Comparison of ENCODE assay signal across 14 cellular contexts in the genomic region with DNA sequence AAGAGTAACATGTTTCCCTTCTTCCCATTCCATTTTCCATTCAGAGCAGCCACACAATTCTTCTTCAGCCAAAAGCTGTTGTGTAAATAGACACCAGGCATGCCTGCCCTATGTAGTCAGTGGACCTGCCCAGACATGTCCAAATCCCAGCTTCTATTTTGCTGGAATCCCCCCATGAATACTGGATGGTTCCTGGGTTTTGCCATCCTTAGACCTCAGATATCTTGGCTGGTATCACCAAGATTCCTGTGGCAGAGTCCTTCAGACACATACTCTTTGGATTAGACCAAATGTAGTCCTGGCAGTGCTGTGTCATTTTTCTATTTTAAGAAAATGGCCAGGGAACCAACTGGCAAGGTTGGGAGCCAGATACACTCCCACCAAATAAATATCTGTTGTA. TPM values are rescaled to one million over a fixed set of nuclear protein-coding genes. Genes with fewer than 3 reads are reported as not detected.
DNase-seq lines count a peak whose midpoint lies in the region; ATAC-seq, FAIRE-seq and TF ChIP-seq lines count a peak whose summit lies in the region.
"Had no signal": no experiment of that assay in that cellular context is flagged by ENCODE, and none has a peak within 500 bp of the region (broad histone marks: within the 10 kb centered on the region; RNA-seq: fewer than 3 reads in every experiment).

No MANE protein-coding gene starts in this region.

- H2BK15ac ChIP-seq in mesendoderm (replicated peaks; ENCODE audit: low read depth) = no peak overlapping the region

- no peak overlapping the region for H3K4ac ChIP-seq in mesendoderm (ENCODE audit: low read depth, low read length)

- peak overlapping the region; percentile 56 for H4K8ac ChIP-seq in mesendoderm (ENCODE audit: low read depth, low read length)

- peak; percentile 88 for FAIRE-seq in HTR-8/SVneo (lab: Jason Lieb, UNC)
- FAIRE-seq: frontal cortex, small intestine had no signal

- ATAC-seq in HG03025 (IDR thresholded peaks at IDR 0.05; ENCODE audit: low FRiP score, unreplicated experiment) = no peak
- no peak for ATAC-seq in HG03460 (IDR thresholded peaks at IDR 0.05; ENCODE audit: unreplicated experiment)

- no peaks in the 10 kb centered on the region for H4K20me1 ChIP-seq in mammary epithelial cell (ENCODE audit: insufficient read depth, low read length)

- no peaks in the 10 kb centered on the region for H3K27me3 ChIP-seq in mammary epithelial cell (ENCODE audit: insufficient read depth, low read length)
- no peaks in the 10 kb centered on the region for H3K27me3 ChIP-seq in mesendoderm (ENCODE audit: insufficient read depth, low read length, poor library complexity)
- no peaks in the 10 kb centered on the region for H3K27me3 ChIP-seq in esophagus squamous epithelium

- no peak overlapping the region for H3K23ac ChIP-seq in mesendoderm (ENCODE audit: low read length)

- TF ChIP-seq CTCF in AG10803 (conservative IDR thresholded peaks at IDR 0.05; ENCODE audit: low read length) = no peak
- TF ChIP-seq CTCF in mammary epithelial cell (conservative IDR thresholded peaks at IDR 0.05 in 1 of 2, IDR thresholded peaks at IDR 0.05 in 1 of 2; ENCODE audit: extremely low read depth in 1 of 2, insufficient read depth in 1 of 2, low read depth in 1 of 2, low read length in 2 of 2) = no peak
- no peak for TF ChIP-seq CTCF in esophagus squamous epithelium (IDR thresholded peaks at IDR 0.05)

- no peak overlapping the region for H3K56ac ChIP-seq in mesendoderm (ENCODE audit: low read length)

- intact Hi-C loops in mammary epithelial cell (cut with micrococcal nuclease) (no loop called here), esophagus squamous epithelium (cut with DNase I) (no loop called here)

- no peak for TF ChIP-seq POLR2A in esophagus squamous epithelium (IDR thresholded peaks at IDR 0.05)

- BruUV-seq in mammary epithelial cell (replicated peaks; lab: Mats Ljungman, UMichigan) = no TSS peak

- H3K9me3 ChIP-seq in mammary epithelial cell (replicated peaks; ENCODE audit: insufficient read depth, low read length) (peaks cover 2% of the 10 kb centered on the region), esophagus squamous epithelium (no peaks in the 10 kb centered on the region)

- H3K9ac ChIP-seq in mammary epithelial cell (ENCODE audit: insufficient read depth, low read length) (no peak overlapping the region), mesendoderm (ENCODE audit: low read length) (no peak overlapping the region)
- H3K9ac ChIP-seq: KMS-11 had no signal

- H4K5ac ChIP-seq in mesendoderm (ENCODE audit: low read length) = no peak overlapping the region

- H3K36me3 ChIP-seq in mammary epithelial cell (ENCODE audit: insufficient read depth, low read length) (peaks cover 13% of the 10 kb centered on the region), mesendoderm (ENCODE audit: control insufficient read depth, insufficient read depth, low read length) (peaks cover under 1% of the 10 kb centered on the region), esophagus squamous epithelium (no peaks in the 10 kb centered on the region)

- peak overlapping the region; percentile 63 for H2AFZ ChIP-seq in mammary epithelial cell (ENCODE audit: low read depth, low read length)

- no peak overlapping the region for H2AK5ac ChIP-seq in mesendoderm (ENCODE audit: low read length)

- H2BK5ac ChIP-seq in mesendoderm (ENCODE audit: low read length) = no peak overlapping the region

- H3K27ac ChIP-seq in mammary epithelial cell (ENCODE audit: insufficient read depth, low read depth, low read length) = peak overlapping the region; percentile 79
- no peak overlapping the region for H3K27ac ChIP-seq in mesendoderm (ENCODE audit: low read depth, low read length)
- H3K27ac ChIP-seq in esophagus squamous epithelium = no peak overlapping the region
- H3K27ac ChIP-seq: KMS-11 had no signal

- CTCF ChIA-PET in mammary epithelial cell (lab: Charles Lee; ENCODE audit: low non-redundant PET) = no interaction called here

- no peak overlapping the region for H3K4me3 ChIP-seq in AG10803 (ENCODE audit: low read length)
- H3K4me3 ChIP-seq in mammary epithelial cell (replicated peaks in 1 of 3; ENCODE audit: insufficient read depth in 1 of 3, low read depth in 2 of 3, low read length in 3 of 3) = peak overlapping the region in 1 of 3 experiments; percentile 44
- no peak overlapping the region for H3K4me3 ChIP-seq in mesendoderm (ENCODE audit: low read length)
- H3K4me3 ChIP-seq in esophagus squamous epithelium = no peak overlapping the region
- H3K4me3 ChIP-seq: lung had no signal

- in situ Hi-C loops in mammary epithelial cell (cut with MboI; ENCODE audit: low sequenced_read_pairs in 2 of 2) = no loop called here

- dilution Hi-C loops in mammary epithelial cell (cut with HindIII; ENCODE audit: low sequenced_read_pairs) = no loop called here

- H3K4me2 ChIP-seq in mammary epithelial cell (ENCODE audit: insufficient read depth, low read depth, low read length) = peak overlapping the region; percentile 74
- no peak overlapping the region for H3K4me2 ChIP-seq in mesendoderm (ENCODE audit: low read length)
- H3K4me2 ChIP-seq: KMS-11 had no signal

- DNase-seq in AG10803 (ENCODE audit: low read depth) (peak; percentile 100), HTR-8/SVneo (ENCODE audit: insufficient read length, low spot score) (peak; percentile 79), mammary epithelial cell (peak; percentile 93), mesendoderm (no peak), esophagus squamous epithelium (lab: John Stamatoyannopoulos, UW) (no peak), cerebellar cortex (ENCODE audit: low spot score) (no peak)
- DNase-seq: aorta; NK-92 treated with Interleukin-12 subunit alpha and Interleukin-12 subunit beta, amount 100 ng/mL, for 24 hours; small intestine had no signal

- H2BK120ac ChIP-seq in mesendoderm (ENCODE audit: low read depth, low read length) = no peak overlapping the region

- H3K18ac ChIP-seq in mesendoderm (ENCODE audit: low read length) = peak overlapping the region; percentile 25

- H3K79me2 ChIP-seq in mammary epithelial cell (ENCODE audit: insufficient read depth, low read length) (no peaks in the 10 kb centered on the region), mesendoderm (ENCODE audit: control insufficient read depth, insufficient read depth, low read length) (no peaks in the 10 kb centered on the region)

- H3K4me1 ChIP-seq in mammary epithelial cell (ENCODE audit: insufficient read depth, low read length) (peaks cover 27% of the 10 kb centered on the region), mesendoderm (ENCODE audit: control insufficient read depth, low read depth, low read length) (no peaks in the 10 kb centered on the region), esophagus squamous epithelium (peaks cover 0 to 5% (median 0%) of the 10 kb centered on the region in 3 donors)

- no peaks in the 10 kb centered on the region for H3K79me1 ChIP-seq in mesendoderm (ENCODE audit: low read length)

RNA-seq across cellular contexts. Expression of a gene that starts 10.3 kb away (rescaled TPM):
- 100 to 1,000 TPM; 185 to 488 TPM for total RNA-seq in mammary epithelial cell
- polyA plus RNA-seq in mammary epithelial cell = 324 TPM
- polyA minus RNA-seq in mammary epithelial cell = 312 TPM
- polyA plus RNA-seq in mesendoderm (2013, experiment 1 of 2) = 89.5 TPM
- polyA plus RNA-seq in mesendoderm (2013, experiment 2 of 2) = 99.0 TPM
- 10 to 100 TPM in 1 of 4 donors, 1 to 10 TPM in 3; 1.6 to 11.3 (median 3.3) TPM for total RNA-seq in esophagus squamous epithelium

Comparison
In these comparisons a context has a peak if more than half of its experiments do, and no peak if none do; other contexts are left out.
1. DNase-seq: peak in AG10803 (single experiment), HTR-8/SVneo (single experiment) and mammary epithelial cell (single experiment); none in mesendoderm (single experiment), esophagus squamous epithelium (single experiment) and cerebellar cortex (single experiment).
2. RNA of a gene that starts 10.3 kb away (total RNA-seq): 185 to 488 TPM in mammary epithelial cell; 1.6 to 11.3 TPM in esophagus squamous epithelium; every median in the first group is over 10 times any median in the second.